In the genomic region with DNA sequence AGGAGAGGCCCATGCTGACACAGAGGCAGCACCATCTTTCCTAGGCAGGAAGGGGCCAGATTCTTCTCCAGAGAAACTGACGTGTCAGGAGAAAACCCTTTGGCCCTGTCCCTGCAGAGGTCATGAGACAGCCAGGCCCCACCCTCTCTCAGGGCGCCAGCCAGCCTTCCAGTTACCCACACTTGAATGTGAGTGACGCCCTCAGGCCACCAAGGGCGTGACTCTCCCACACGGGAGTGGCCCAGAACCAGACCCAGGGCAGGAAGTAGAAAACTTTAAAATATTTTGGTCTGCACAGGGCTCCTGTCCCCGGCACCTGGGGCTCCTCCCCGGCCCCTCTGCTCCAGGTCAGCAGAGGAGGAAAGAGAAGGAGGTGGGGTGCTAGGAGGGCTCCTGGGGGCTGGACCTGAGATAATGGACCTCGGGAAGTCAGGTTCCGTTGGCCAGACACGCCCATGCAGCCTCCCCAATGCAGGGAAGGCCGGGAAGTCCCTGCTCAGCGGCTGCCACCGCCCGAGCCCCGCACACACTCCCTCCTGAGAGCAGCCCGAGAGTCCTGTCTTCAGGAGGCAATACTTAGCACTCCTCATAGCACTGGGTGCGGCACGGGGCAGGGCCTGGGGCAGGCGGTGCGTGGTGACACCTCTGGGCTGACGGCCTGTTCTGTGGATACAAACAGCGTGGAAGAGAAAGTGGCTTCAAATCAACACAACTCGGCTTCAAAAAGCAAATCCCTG, we compare ENCODE assay signal across 9 cellular contexts.
DNase-seq lines count a peak whose midpoint lies in the region; ATAC-seq and TF ChIP-seq lines count a peak whose summit lies in the region.
"Had no signal": no experiment of that assay in that cellular context is flagged by ENCODE, and none has a peak within 500 bp of the region (broad histone marks: within the 10 kb centered on the region; RNA-seq: fewer than 3 reads in every experiment).

No MANE protein-coding gene starts in this region.

- H3K36me3 Mint-ChIP-seq in effector memory CD8-positive, alpha-beta T cell (ENCODE audit: insufficient read depth) = no peaks in the 10 kb centered on the region

- no TSS peak for BruUV-seq in mammary epithelial cell (replicated peaks; lab: Mats Ljungman, UMichigan)

- CTCF ChIA-PET in mammary epithelial cell (lab: Charles Lee; ENCODE audit: low non-redundant PET) = no interaction called here

- H3K4me3 ChIP-seq in breast epithelium (peak overlapping the region; percentile 16 to 41 (median 23)), mammary epithelial cell (replicated peaks in 1 of 3; ENCODE audit: insufficient read depth in 1 of 3, low read depth in 2 of 3, low read length in 3 of 3) (no peak overlapping the region), mucosa of descending colon (no peak overlapping the region), upper lobe of right lung (peak overlapping the region; percentile 32)

- H3K9me3 Mint-ChIP-seq in effector memory CD8-positive, alpha-beta T cell = no peaks in the 10 kb centered on the region

- H3K4me1 ChIP-seq in breast epithelium (no peaks in the 10 kb centered on the region), mammary epithelial cell (ENCODE audit: insufficient read depth, low read length) (no peaks in the 10 kb centered on the region), mucosa of descending colon (ENCODE audit: low read depth) (peaks cover 8% of the 10 kb centered on the region), upper lobe of right lung (peaks cover 7% of the 10 kb centered on the region)

- no peaks in the 10 kb centered on the region for H3K4me1 Mint-ChIP-seq in effector memory CD8-positive, alpha-beta T cell (ENCODE audit: low read depth in 2 of 2)

- intact Hi-C loops in breast epithelium (cut with DNase I; ENCODE audit: low total_unique reads) = no loop called here
- intact Hi-C loops in mammary epithelial cell (cut with micrococcal nuclease) = no loop called here
- intact Hi-C loops in mucosa of descending colon (cut with DNase I, micrococcal nuclease) = no loop called here
- intact Hi-C loops in upper lobe of right lung (cut with DNase I) = no loop called here

- H3K4me3 Mint-ChIP-seq in effector memory CD8-positive, alpha-beta T cell = no peak overlapping the region

- no peaks in the 10 kb centered on the region for H3K9me3 ChIP-seq in breast epithelium
- H3K9me3 ChIP-seq in mammary epithelial cell (replicated peaks; ENCODE audit: insufficient read depth, low read length) = peaks cover 57% of the 10 kb centered on the region
- H3K9me3 ChIP-seq in mucosa of descending colon = no peaks in the 10 kb centered on the region
- H3K9me3 ChIP-seq in upper lobe of right lung = no peaks in the 10 kb centered on the region

- H3K36me3 ChIP-seq in breast epithelium (no peaks in the 10 kb centered on the region), mammary epithelial cell (ENCODE audit: insufficient read depth, low read length) (no peaks in the 10 kb centered on the region), mucosa of descending colon (ENCODE audit: low read depth) (no peaks in the 10 kb centered on the region), upper lobe of right lung (no peaks in the 10 kb centered on the region)

- H3K27me3 ChIP-seq in breast epithelium (peaks cover 0 to 4% of the 10 kb centered on the region in 2 donors), mammary epithelial cell (ENCODE audit: insufficient read depth, low read length) (no peaks in the 10 kb centered on the region), upper lobe of right lung (no peaks in the 10 kb centered on the region)

- dilution Hi-C loops in mammary epithelial cell (cut with HindIII; ENCODE audit: low sequenced_read_pairs) = loop anchor here (5.0 kb wide), 1 partner anchor 82 kb away; no protein-coding TSS in a partner anchor

- no peaks in the 10 kb centered on the region for H3K27me3 Mint-ChIP-seq in effector memory CD8-positive, alpha-beta T cell

- H3K27ac ChIP-seq in breast epithelium (no peak overlapping the region), mammary epithelial cell (ENCODE audit: insufficient read depth, low read depth, low read length) (no peak overlapping the region), upper lobe of right lung (peak overlapping the region; percentile 89)

- WGBS in mammary epithelial cell (ENCODE audit: low coverage, missing lambda C conversion rate) = 26% methylated on average over 13 of the region's 23 CpGs

- no peak for TF ChIP-seq POLR2A in breast epithelium (IDR thresholded peaks at IDR 0.05)

- H3K27ac Mint-ChIP-seq in effector memory CD8-positive, alpha-beta T cell = no peak overlapping the region

- no peak overlapping the region for H3K4me2 ChIP-seq in mammary epithelial cell (ENCODE audit: insufficient read depth, low read depth, low read length)

- no peak overlapping the region for H3K9ac ChIP-seq in mammary epithelial cell (ENCODE audit: insufficient read depth, low read length)

- H3K79me2 ChIP-seq in mammary epithelial cell (ENCODE audit: insufficient read depth, low read length) = no peaks in the 10 kb centered on the region

- no peaks in the 10 kb centered on the region for H4K20me1 ChIP-seq in mammary epithelial cell (ENCODE audit: insufficient read depth, low read length)

- in situ Hi-C loops in mammary epithelial cell (cut with MboI; ENCODE audit: low sequenced_read_pairs in 2 of 2) = no loop called here

- peak; percentile 56 for ATAC-seq in effector memory CD8-positive, alpha-beta T cell (replicated peaks)
- ATAC-seq in mucosa of descending colon (peak; percentile 94), upper lobe of right lung (peak; percentile 94), HG03469 (IDR thresholded peaks at IDR 0.05; ENCODE audit: unreplicated experiment) (no peak), HG03521 (IDR thresholded peaks at IDR 0.05; ENCODE audit: unreplicated experiment) (no peak)

- no peak for TF ChIP-seq CTCF in breast epithelium (IDR thresholded peaks at IDR 0.05)
- no peak for TF ChIP-seq CTCF in mammary epithelial cell (conservative IDR thresholded peaks at IDR 0.05 in 1 of 2, IDR thresholded peaks at IDR 0.05 in 1 of 2; ENCODE audit: extremely low read depth in 1 of 2, insufficient read depth in 1 of 2, low read depth in 1 of 2, low read length in 2 of 2)
- TF ChIP-seq CTCF in mucosa of descending colon (IDR thresholded peaks at IDR 0.05) = no peak
- no peak for TF ChIP-seq CTCF in upper lobe of right lung (IDR thresholded peaks at IDR 0.05)

- H2AFZ ChIP-seq in mammary epithelial cell (ENCODE audit: low read depth, low read length) = no peak overlapping the region

- DNase-seq in breast epithelium (ENCODE audit: low spot score in 2 of 2) (peak; percentile 39 to 65), mammary epithelial cell (no peak), mucosa of descending colon (peak; percentile 85 to 91 (median 86)), upper lobe of right lung (peak; percentile 96), T1000 (lab: John Stamatoyannopoulos, UW) (no peak)
- DNase-seq in effector memory CD8-positive, alpha-beta T cell = no peak
- DNase-seq: NCI-H1092 had no signal

Comparison
In these comparisons a context has a peak if more than half of its experiments do, and no peak if none do; other contexts are left out.
1. DNase-seq: peak in breast epithelium (2 of 2), mucosa of descending colon (3 of 3) and upper lobe of right lung (single experiment); none in mammary epithelial cell (single experiment), effector memory CD8-positive, alpha-beta T cell (0 of 3) and T1000 (single experiment).
2. H3K4me3 ChIP-seq: peak in breast epithelium (3 of 3) and upper lobe of right lung (single experiment); none in mammary epithelial cell (0 of 3) and mucosa of descending colon (single experiment).
3. ATAC-seq: peak in effector memory CD8-positive, alpha-beta T cell (single experiment), mucosa of descending colon (single experiment) and upper lobe of right lung (single experiment); none in HG03469 (single experiment) and HG03521 (single experiment).